Comparison of ENCODE assay signal across 1 cellular context in genomic region chr2:27089111-27089954, GRCh38.
TF ChIP-seq lines count a peak whose summit lies in the region.

No MANE protein-coding gene starts in this region.

TF ChIP-seq in K562, 482 proteins besides CTCF, POLR2A, EP300 and RAD21:
- TF ChIP-seq ESRRB (CRISPR knock-in tag; IDR thresholded peaks at IDR 0.05; ENCODE audit: borderline replicate concordance) (no peak), ZBTB9 (CRISPR knock-in tag; IDR thresholded peaks at IDR 0.05) (0 out of 2 replicates have a peak, but pooled peaks have one; percentile 63)
